1 cellular context compared by ENCODE assay signal in genomic region chrX:109536439-109537323, GRCh38.
A peak's percentile ranks its signal among the peaks of the same experiment; 100 is the strongest.
TF ChIP-seq lines count a peak whose summit lies in the region.

TSS of gene NXT2 (plus strand) at chrX:109536844. CDS start at chrX:109537007, 163 bp downstream.

TF ChIP-seq in K562, 482 proteins besides CTCF, POLR2A, EP300 and RAD21 (continued from another document and continues in another):
- TF ChIP-seq, protein P1, sequence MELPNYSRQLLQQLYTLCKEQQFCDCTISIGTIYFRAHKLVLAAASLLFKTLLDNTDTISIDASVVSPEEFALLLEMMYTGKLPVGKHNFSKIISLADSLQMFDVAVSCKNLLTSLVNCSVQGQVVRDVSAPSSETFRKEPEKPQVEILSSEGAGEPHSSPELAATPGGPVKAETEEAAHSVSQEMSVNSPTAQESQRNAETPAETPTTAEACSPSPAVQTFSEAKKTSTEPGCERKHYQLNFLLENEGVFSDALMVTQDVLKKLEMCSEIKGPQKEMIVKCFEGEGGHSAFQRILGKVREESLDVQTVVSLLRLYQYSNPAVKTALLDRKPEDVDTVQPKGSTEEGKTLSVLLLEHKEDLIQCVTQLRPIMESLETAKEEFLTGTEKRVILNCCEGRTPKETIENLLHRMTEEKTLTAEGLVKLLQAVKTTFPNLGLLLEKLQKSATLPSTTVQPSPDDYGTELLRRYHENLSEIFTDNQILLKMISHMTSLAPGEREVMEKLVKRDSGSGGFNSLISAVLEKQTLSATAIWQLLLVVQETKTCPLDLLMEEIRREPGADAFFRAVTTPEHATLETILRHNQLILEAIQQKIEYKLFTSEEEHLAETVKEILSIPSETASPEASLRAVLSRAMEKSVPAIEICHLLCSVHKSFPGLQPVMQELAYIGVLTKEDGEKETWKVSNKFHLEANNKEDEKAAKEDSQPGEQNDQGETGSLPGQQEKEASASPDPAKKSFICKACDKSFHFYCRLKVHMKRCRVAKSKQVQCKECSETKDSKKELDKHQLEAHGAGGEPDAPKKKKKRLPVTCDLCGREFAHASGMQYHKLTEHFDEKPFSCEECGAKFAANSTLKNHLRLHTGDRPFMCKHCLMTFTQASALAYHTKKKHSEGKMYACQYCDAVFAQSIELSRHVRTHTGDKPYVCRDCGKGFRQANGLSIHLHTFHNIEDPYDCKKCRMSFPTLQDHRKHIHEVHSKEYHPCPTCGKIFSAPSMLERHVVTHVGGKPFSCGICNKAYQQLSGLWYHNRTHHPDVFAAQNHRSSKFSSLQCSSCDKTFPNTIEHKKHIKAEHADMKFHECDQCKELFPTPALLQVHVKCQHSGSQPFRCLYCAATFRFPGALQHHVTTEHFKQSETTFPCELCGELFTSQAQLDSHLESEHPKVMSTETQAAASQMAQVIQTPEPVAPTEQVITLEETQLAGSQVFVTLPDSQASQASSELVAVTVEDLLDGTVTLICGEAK (IDR thresholded peaks at IDR 0.05): peak; percentile 99
- TF ChIP-seq, protein P1 (CRISPR knock-in tag; IDR thresholded peaks at IDR 0.05): no peak
- TF ChIP-seq PML (IDR thresholded peaks at IDR 0.05; ENCODE audit: low read length) (no peak), ZMIZ1 (IDR thresholded peaks at IDR 0.05; ENCODE audit: low read depth in 2 of 2, low read length in 2 of 2) (peak in 1 of 2 experiments; percentile 44; a peak in 1 of 4 replicates), FOS (IDR thresholded peaks at IDR 0.05; ENCODE audit: extremely low read depth, insufficient read length) (no peak), HDAC6 (IDR thresholded peaks at IDR 0.05; ENCODE audit: low read depth, low read length) (no peak), ID3 (CRISPR knock-in tag; IDR thresholded peaks at IDR 0.05) (no peak), ID3 (tag; IDR thresholded peaks at IDR 0.05) (no peak), TRIM24 (IDR thresholded peaks at IDR 0.05) (peak in 1 of 2 experiments; percentile 98; a peak in 2 of 4 replicates), SPI1 (IDR thresholded peaks at IDR 0.05; ENCODE audit: borderline replicate concordance, low read depth, low read length) (0 out of 2 replicates have a peak, but pooled peaks have one; percentile 13), THRA (IDR thresholded peaks at IDR 0.05) (no peak), VEZF1 (CRISPR knock-in tag; IDR thresholded peaks at IDR 0.05) (peak; percentile 79), EGR1 (conservative IDR thresholded peaks at IDR 0.05) (no peak), E2F1 (CRISPR knock-in tag; IDR thresholded peaks at IDR 0.05) (no peak), RFX1 (IDR thresholded peaks at IDR 0.05) (no peak), SIN3B (IDR thresholded peaks at IDR 0.05; ENCODE audit: low read depth) (peak; percentile 97), MCM2 (IDR thresholded peaks at IDR 0.05; ENCODE audit: low read depth) (no peak), ZNF717 (CRISPR knock-in tag; IDR thresholded peaks at IDR 0.05) (no peak), AFF1 (IDR thresholded peaks at IDR 0.05; ENCODE audit: low read depth in 1 of 2, partially characterized antibody in 2 of 2) (peak in 1 of 2 experiments; percentile 80), CBX1 (IDR thresholded peaks at IDR 0.05; ENCODE audit: low read depth) (peak; percentile 35; the same call in 1 of the 2 replicates), SMARCA4 (IDR thresholded peaks at IDR 0.05) (no peak), POLR2B (IDR thresholded peaks at IDR 0.05; ENCODE audit: low read depth, partially characterized antibody) (peak; percentile 81), MTA1 (IDR thresholded peaks at IDR 0.05; ENCODE audit: borderline replicate concordance) (0 out of 2 replicates have a peak, but pooled peaks have one; percentile 29), POLR2H (tag; IDR thresholded peaks at IDR 0.05; ENCODE audit: low read depth) (peak; percentile 68; the same call in 1 of the 2 replicates), PHB (CRISPR knock-in tag; IDR thresholded peaks at IDR 0.05) (no peak), RBBP5 (IDR thresholded peaks at IDR 0.05; ENCODE audit: borderline replicate concordance, insufficient read depth, low read length, poor library complexity, severe bottlenecking) (peak; percentile 53), NCOR1 (IDR thresholded peaks at IDR 0.05) (peak; percentile 10; the same call in 1 of the 2 replicates), ARNT (IDR thresholded peaks at IDR 0.05) (0 out of 4 replicates have a peak, but pooled peaks of 1 of the 2 experiments have one; percentile 41), ZBTB8A (IDR thresholded peaks at IDR 0.05; ENCODE audit: partially characterized antibody) (no peak), NR2C2 (CRISPR knock-in tag; IDR thresholded peaks at IDR 0.05) (no peak), NR2C2 (tag; IDR thresholded peaks at IDR 0.05) (peak; percentile 59; the same call in 1 of the 2 replicates)
- TF ChIP-seq, protein P2, sequence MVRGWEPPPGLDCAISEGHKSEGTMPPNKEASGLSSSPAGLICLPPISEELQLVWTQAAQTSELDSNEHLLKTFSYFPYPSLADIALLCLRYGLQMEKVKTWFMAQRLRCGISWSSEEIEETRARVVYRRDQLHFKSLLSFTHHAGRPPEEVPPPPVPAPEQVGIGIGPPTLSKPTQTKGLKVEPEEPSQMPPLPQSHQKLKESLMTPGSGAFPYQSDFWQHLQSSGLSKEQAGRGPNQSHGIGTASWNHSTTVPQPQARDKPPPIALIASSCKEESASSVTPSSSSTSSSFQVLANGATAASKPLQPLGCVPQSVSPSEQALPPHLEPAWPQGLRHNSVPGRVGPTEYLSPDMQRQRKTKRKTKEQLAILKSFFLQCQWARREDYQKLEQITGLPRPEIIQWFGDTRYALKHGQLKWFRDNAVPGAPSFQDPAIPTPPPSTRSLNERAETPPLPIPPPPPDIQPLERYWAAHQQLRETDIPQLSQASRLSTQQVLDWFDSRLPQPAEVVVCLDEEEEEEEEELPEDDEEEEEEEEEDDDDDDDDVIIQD (CRISPR knock-in tag; IDR thresholded peaks at IDR 0.05): no peak
